In genomic region chr4:80184053-80184790, GRCh38 we compare ENCODE assay signal across 8 cellular contexts. TPM values are rescaled to one million over a fixed set of nuclear protein-coding genes. Genes with fewer than 3 reads are reported as not detected.
DNase-seq lines count a peak whose midpoint lies in the region; ATAC-seq and TF ChIP-seq lines count a peak whose summit lies in the region.

No MANE protein-coding gene starts in this region.

- H3K36me3 Mint-ChIP-seq in activated naive CD8-positive, alpha-beta T cell treated with anti-CD3 and anti-CD28 coated beads, Interleukin-2, amount 10 ng/mL, durations not matched to agents 7 days and 5 days = peaks cover 6% of the 10 kb centered on the region

- WGBS in psoas muscle, 3 donors = 0 to 1% (median 0%) methylated on average over 32 to 45 of the region's 45 CpGs
- WGBS in urinary bladder = under 1% methylated on average over 45 of the region's 45 CpGs

- peak overlapping the region; percentile 91 for H3K27ac Mint-ChIP-seq in activated naive CD8-positive, alpha-beta T cell treated with anti-CD3 and anti-CD28 coated beads, Interleukin-2, amount 10 ng/mL, durations not matched to agents 7 days and 5 days

- H3K4me3 ChIP-seq in SK-N-MC (peak overlapping the region; percentile 58; the same call in 1 of the 2 replicates), left ventricle myocardium inferior (peak overlapping the region; percentile 71), psoas muscle (peak overlapping the region; percentile 70), urinary bladder (ENCODE audit: low read depth, low read length) (peak overlapping the region; percentile 60)

- H3K9me3 ChIP-seq in SK-N-MC (ENCODE audit: low read depth, low read length) = no peaks in the 10 kb centered on the region
- H3K9me3 ChIP-seq in left ventricle myocardium inferior (replicated peaks) = peaks cover 10% of the 10 kb centered on the region
- no peaks in the 10 kb centered on the region for H3K9me3 ChIP-seq in psoas muscle

- H3K4me1 ChIP-seq in left ventricle myocardium inferior = peaks cover 40% of the 10 kb centered on the region
- H3K4me1 ChIP-seq in psoas muscle = peaks cover 13% of the 10 kb centered on the region
- no peaks in the 10 kb centered on the region for H3K4me1 ChIP-seq in urinary bladder (ENCODE audit: insufficient read depth)

- H3K4me1 Mint-ChIP-seq in activated naive CD8-positive, alpha-beta T cell treated with anti-CD3 and anti-CD28 coated beads, Interleukin-2, amount 10 ng/mL, durations not matched to agents 7 days and 5 days = peaks cover 30% of the 10 kb centered on the region

- peaks cover 4% of the 10 kb centered on the region for H3K9me3 Mint-ChIP-seq in activated naive CD8-positive, alpha-beta T cell treated with anti-CD3 and anti-CD28 coated beads, Interleukin-2, amount 10 ng/mL, durations not matched to agents 7 days and 5 days

- peak overlapping the region; percentile 93 for H3K4me3 Mint-ChIP-seq in activated naive CD8-positive, alpha-beta T cell treated with anti-CD3 and anti-CD28 coated beads, Interleukin-2, amount 10 ng/mL, durations not matched to agents 7 days and 5 days

- DNase-seq in DMS53 (lab: John Stamatoyannopoulos, UW) (peak; percentile 81), HuH-7 (ENCODE audit: low spot score) (peak; percentile 76), SK-N-MC (ENCODE audit: low read depth, low spot score) (no peak), left ventricle myocardium inferior (peak; percentile 87), psoas muscle (peak; percentile 91 to 92)
- DNase-seq in activated naive CD8-positive, alpha-beta T cell treated with anti-CD3 and anti-CD28 coated beads, Interleukin-2, amount 10 ng/mL, durations not matched to agents 7 days and 5 days = peak; percentile 97

- H3K36me3 ChIP-seq in SK-N-MC (ENCODE audit: insufficient read depth, low read length) (no peaks in the 10 kb centered on the region), left ventricle myocardium inferior (no peaks in the 10 kb centered on the region), psoas muscle (ENCODE audit: insufficient read depth in 1 of 2, low read depth in 1 of 2) (no peaks in the 10 kb centered on the region), urinary bladder (ENCODE audit: insufficient read depth) (no peaks in the 10 kb centered on the region)

- H3K27me3 ChIP-seq in left ventricle myocardium inferior (ENCODE audit: low read depth) (peaks cover 53% of the 10 kb centered on the region), psoas muscle (ENCODE audit: insufficient read depth in 3 of 3, low read length in 2 of 3) (peaks cover 0 to 62% (median 30%) of the 10 kb centered on the region in 3 donors)

- POLR2A ChIA-PET in activated naive CD8-positive, alpha-beta T cell treated with anti-CD3 and anti-CD28 coated beads, Interleukin-2, amount 10 ng/mL, durations not matched to agents 7 days and 5 days (lab: Charles Lee) = interaction anchor here (1.2 to 3.9 kb wide), 5 partner anchors 8 to 58 kb away, joined by 3 to 22 read pairs (median 7); no protein-coding TSS in a partner anchor

- no peak overlapping the region for H3K9ac ChIP-seq in SK-N-MC (ENCODE audit: insufficient read length)

- TF ChIP-seq CTCF in left ventricle myocardium inferior (IDR thresholded peaks at IDR 0.05; ENCODE audit: borderline replicate concordance) = peak; percentile 93
- TF ChIP-seq CTCF in psoas muscle (IDR thresholded peaks at IDR 0.05) = peak; percentile 69

- intact Hi-C loops in left ventricle myocardium inferior (cut with micrococcal nuclease) = no loop called here
- intact Hi-C loops in psoas muscle (cut with DNase I) = no loop called here

- H3K27ac ChIP-seq in SK-N-MC = no peak overlapping the region
- peak overlapping the region; percentile 71 for H3K27ac ChIP-seq in left ventricle myocardium inferior (replicated peaks)
- peak overlapping the region; percentile 51 for H3K27ac ChIP-seq in psoas muscle
- peak overlapping the region; percentile 44 for H3K27ac ChIP-seq in urinary bladder (ENCODE audit: low read depth)

- ATAC-seq in GM21528 (IDR thresholded peaks at IDR 0.05; ENCODE audit: low FRiP score, unreplicated experiment) (peak; percentile 95), psoas muscle (peak; percentile 83 to 95 (median 91))
- ATAC-seq in activated naive CD8-positive, alpha-beta T cell treated with anti-CD3 and anti-CD28 coated beads, Interleukin-2, amount 10 ng/mL, durations not matched to agents 7 days and 5 days (ENCODE audit: low read depth) = peak; percentile 94

- peaks cover 33% of the 10 kb centered on the region for H3K27me3 Mint-ChIP-seq in activated naive CD8-positive, alpha-beta T cell treated with anti-CD3 and anti-CD28 coated beads, Interleukin-2, amount 10 ng/mL, durations not matched to agents 7 days and 5 days

RNA-seq across cellular contexts. Expression of gene PRDM8, which starts 13.1 kb away (rescaled TPM):
- 1 to 10 TPM; 8.2 to 9.5 TPM for total RNA-seq in activated naive CD8-positive, alpha-beta T cell treated with anti-CD3 and anti-CD28 coated beads, Interleukin-2, amount 10 ng/mL, durations not matched to agents 7 days and 5 days
- total RNA-seq in left ventricle myocardium inferior (0.66 TPM), psoas muscle (1 to 10 TPM in 1 of 4 donors, under 1 TPM in 3; 0.28 to 1.8 (median 0.50) TPM), urinary bladder (7.5 TPM)
- polyA plus RNA-seq in psoas muscle (under 1 TPM; 0.49 to 0.79 (median 0.63) TPM), urinary bladder (13.7 TPM)
